8 cellular contexts compared by ENCODE assay signal in the genomic region with DNA sequence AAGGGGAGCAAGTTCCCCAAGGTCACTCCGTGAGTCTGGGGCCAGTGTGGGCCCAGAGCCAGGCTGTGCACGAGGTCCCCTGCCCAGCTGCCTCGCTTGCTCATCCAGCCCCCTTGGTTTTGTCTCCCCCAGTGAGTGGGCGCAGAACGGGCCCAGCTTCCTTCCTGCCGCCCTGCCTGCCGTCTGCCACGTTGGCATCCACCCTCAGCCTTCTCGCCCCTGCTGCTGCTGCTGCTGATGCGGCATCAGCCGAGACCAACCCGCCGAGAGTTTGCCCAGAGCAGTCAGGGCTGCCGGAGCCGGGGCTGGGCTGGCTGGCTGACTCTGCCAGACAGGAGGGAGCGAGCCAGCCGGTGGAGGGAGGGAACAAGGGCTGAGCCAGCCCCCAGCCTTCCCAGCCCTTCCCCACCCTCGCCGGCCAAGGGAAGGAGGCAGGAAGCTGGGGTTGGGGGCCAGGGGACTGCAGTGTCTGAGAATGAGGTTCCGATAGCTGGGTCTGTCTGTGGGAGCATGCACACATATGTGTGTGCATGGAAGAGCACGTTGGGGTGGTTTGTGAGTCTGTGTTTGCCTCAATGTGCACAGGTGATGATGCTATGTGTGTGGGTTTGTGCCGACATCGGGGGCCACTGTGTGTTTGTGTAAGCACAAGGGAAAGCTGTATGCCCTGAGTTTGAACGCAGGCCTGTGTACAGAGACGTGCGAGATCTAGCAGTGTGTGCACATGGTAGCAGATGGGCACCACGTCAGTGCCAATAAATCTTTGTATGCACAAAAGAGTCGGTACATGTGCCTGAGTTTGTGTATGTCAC. TPM values are rescaled to one million over a fixed set of nuclear protein-coding genes. Genes with fewer than 3 reads are reported as not detected.
DNase-seq lines count a peak whose midpoint lies in the region; ATAC-seq and TF ChIP-seq lines count a peak whose summit lies in the region.

No MANE protein-coding gene starts in this region.

- dilution Hi-C loops in mammary epithelial cell (cut with HindIII; ENCODE audit: low sequenced_read_pairs): no loop called here

- TF ChIP-seq CTCF in mammary epithelial cell (conservative IDR thresholded peaks at IDR 0.05 in 1 of 2, IDR thresholded peaks at IDR 0.05 in 1 of 2; ENCODE audit: extremely low read depth in 1 of 2, insufficient read depth in 1 of 2, low read depth in 1 of 2, low read length in 2 of 2): no peak
- TF ChIP-seq CTCF in transverse colon (IDR thresholded peaks at IDR 0.05): no peak
- TF ChIP-seq CTCF in A673 (conservative IDR thresholded peaks at IDR 0.05; ENCODE audit: low read depth, low read length): no peak

- H3K9me3 ChIP-seq in mammary epithelial cell (replicated peaks; ENCODE audit: insufficient read depth, low read length): no peaks in the 10 kb centered on the region
- no peaks in the 10 kb centered on the region for H3K9me3 ChIP-seq in transverse colon
- H3K9me3 ChIP-seq in A673 (ENCODE audit: low read depth, low read length, poor library complexity, severe bottlenecking): no peaks in the 10 kb centered on the region

- ATAC-seq in natural killer cell treated with Interleukin-12 subunit alpha and Interleukin-12 subunit beta and Interleukin-15 and Interleukin-18, amount 100 ng/mL, for 72 hours: peak; percentile 7 to 48
- no peak for ATAC-seq in GM18861 (IDR thresholded peaks at IDR 0.05; ENCODE audit: unreplicated experiment)

- peaks cover 0 to 14% of the 10 kb centered on the region in 2 donors for H3K27me3 Mint-ChIP-seq in natural killer cell treated with Interleukin-12 subunit alpha and Interleukin-12 subunit beta and Interleukin-15 and Interleukin-18, amount 100 ng/mL, for 72 hours

- H3K4me2 ChIP-seq in mammary epithelial cell (ENCODE audit: insufficient read depth, low read depth, low read length): peak overlapping the region; percentile 35

- H3K9ac ChIP-seq in mammary epithelial cell (ENCODE audit: insufficient read depth, low read length): peak overlapping the region; percentile 48

- 42% methylated on average over 14 of the region's 28 CpGs for WGBS in mammary epithelial cell (ENCODE audit: low coverage, missing lambda C conversion rate)
- 37 to 47% methylated on average over 3 to 28 of the region's 28 CpGs for WGBS in transverse colon (ENCODE audit: low coverage in 1 of 2), 2 donors

- no TSS peak for BruUV-seq in mammary epithelial cell (replicated peaks; lab: Mats Ljungman, UMichigan)
- BruUV-seq in A673 (replicated peaks; lab: Mats Ljungman, UMichigan): no TSS peak

- H3K27ac Mint-ChIP-seq in natural killer cell treated with Interleukin-12 subunit alpha and Interleukin-12 subunit beta and Interleukin-15 and Interleukin-18, amount 100 ng/mL, for 72 hours: peak overlapping the region; percentile 28 to 35

- TF ChIP-seq EP300 in transverse colon (IDR thresholded peaks at IDR 0.05; ENCODE audit: low read depth): no peak

- POLR2A ChIA-PET in A673 (lab: Charles Lee; ENCODE audit: low non-redundant PET): no interaction called here

- DNase-seq in activated CD4-positive, CD25-positive, alpha-beta regulatory T cell treated with anti-CD3 and anti-CD28 coated beads, Interleukin-2, amount 50 U/mL, for 72 hours: peak; percentile 42
- DNase-seq in mammary epithelial cell (no peak), transverse colon (no peak), A673 (ENCODE audit: low spot score) (no peak), HPDE6-E6E7 (ENCODE audit: extremely low spot score) (no peak), NCI-H2107 (lab: John Stamatoyannopoulos, UW) (no peak)
- DNase-seq in natural killer cell treated with Interleukin-12 subunit alpha and Interleukin-12 subunit beta and Interleukin-15 and Interleukin-18, amount 100 ng/mL, for 72 hours (ENCODE audit: low spot score): no peak

- H3K4me1 Mint-ChIP-seq in natural killer cell treated with Interleukin-12 subunit alpha and Interleukin-12 subunit beta and Interleukin-15 and Interleukin-18, amount 100 ng/mL, for 72 hours (ENCODE audit: low read depth in 2 of 2): peaks cover 21 to 26% of the 10 kb centered on the region in 2 donors

- H3K27ac ChIP-seq in mammary epithelial cell (ENCODE audit: insufficient read depth, low read depth, low read length): peak overlapping the region; percentile 75
- peak overlapping the region; percentile 41 to 91 (median 69) for H3K27ac ChIP-seq in transverse colon
- H3K27ac ChIP-seq in A673 (ENCODE audit: low read depth, low read length, poor library complexity, severe bottlenecking): no peak overlapping the region

- CTCF ChIA-PET in mammary epithelial cell (lab: Charles Lee; ENCODE audit: low non-redundant PET) (no interaction called here), A673 (lab: Charles Lee) (no interaction called here)

- H2AFZ ChIP-seq in mammary epithelial cell (ENCODE audit: low read depth, low read length): peak overlapping the region; percentile 48

- no peaks in the 10 kb centered on the region for H4K20me1 ChIP-seq in mammary epithelial cell (ENCODE audit: insufficient read depth, low read length)

- peaks cover 85% of the 10 kb centered on the region for H3K4me1 ChIP-seq in mammary epithelial cell (ENCODE audit: insufficient read depth, low read length)
- H3K4me1 ChIP-seq in transverse colon: peaks cover 58 to 96% (median 79%) of the 10 kb centered on the region in 4 donors
- peaks cover 42% of the 10 kb centered on the region for H3K4me1 ChIP-seq in A673 (ENCODE audit: insufficient read depth, low read length, poor library complexity, severe bottlenecking)

- H3K79me2 ChIP-seq in mammary epithelial cell (ENCODE audit: insufficient read depth, low read length): no peaks in the 10 kb centered on the region

- H3K27me3 ChIP-seq in mammary epithelial cell (ENCODE audit: insufficient read depth, low read length) (no peaks in the 10 kb centered on the region), transverse colon (no peaks in the 10 kb centered on the region), A673 (replicated peaks; ENCODE audit: insufficient read depth, low read depth, low read length, poor library complexity) (no peaks in the 10 kb centered on the region)

- no peaks in the 10 kb centered on the region for H3K36me3 ChIP-seq in mammary epithelial cell (ENCODE audit: insufficient read depth, low read length)
- no peaks in the 10 kb centered on the region for H3K36me3 ChIP-seq in transverse colon
- H3K36me3 ChIP-seq in A673 (ENCODE audit: insufficient read depth, low read length, poor library complexity, severe bottlenecking): no peaks in the 10 kb centered on the region

- no peaks in the 10 kb centered on the region for H3K36me3 Mint-ChIP-seq in natural killer cell treated with Interleukin-12 subunit alpha and Interleukin-12 subunit beta and Interleukin-15 and Interleukin-18, amount 100 ng/mL, for 72 hours

- no peaks in the 10 kb centered on the region for H3K9me3 Mint-ChIP-seq in natural killer cell treated with Interleukin-12 subunit alpha and Interleukin-12 subunit beta and Interleukin-15 and Interleukin-18, amount 100 ng/mL, for 72 hours

- in situ Hi-C loops in mammary epithelial cell (cut with MboI; ENCODE audit: low sequenced_read_pairs in 2 of 2): no loop called here
- in situ Hi-C loops in transverse colon (cut with MboI; ENCODE audit: low pct_ligation_motif_present in 1 of 4, low pct_unique_long_range_greater_than_20kb in 1 of 4, low sequenced_read_pairs in 3 of 4): no loop called here

- TF ChIP-seq POLR2A in transverse colon (IDR thresholded peaks at IDR 0.05): no peak

- peak overlapping the region; percentile 54 for H3K4me3 Mint-ChIP-seq in natural killer cell treated with Interleukin-12 subunit alpha and Interleukin-12 subunit beta and Interleukin-15 and Interleukin-18, amount 100 ng/mL, for 72 hours

- H3K4me3 ChIP-seq in mammary epithelial cell (replicated peaks in 1 of 3; ENCODE audit: insufficient read depth in 1 of 3, low read depth in 2 of 3, low read length in 3 of 3) (no peak overlapping the region), transverse colon (no peak overlapping the region), A673 (ENCODE audit: low read depth, low read length, poor library complexity, severe bottlenecking) (no peak overlapping the region)

- intact Hi-C loops in mammary epithelial cell (cut with micrococcal nuclease): loop anchor here (1.0 to 2.0 kb wide), 4 partner anchors 31 to 105 kb away; partner anchors contain the start of gene WASF2
- intact Hi-C loops in transverse colon (cut with DNase I; ENCODE audit: low total_unique reads): no loop called here
- intact Hi-C loops in A673 (cut with micrococcal nuclease; ENCODE audit: unreplicated experiment): no loop called here

RNA-seq across cellular contexts. Expression of gene WASF2, which starts 31.6 kb away (rescaled TPM):
- total RNA-seq in mammary epithelial cell (100 to 1,000 TPM in 1 of 2 donors, 10 to 100 TPM in 1; 32.2 to 138 TPM), transverse colon (100 to 1,000 TPM in 1 of 4 donors, 10 to 100 TPM in 3; 34.6 to 114 (median 60.9) TPM), A673 (2021) (131 and 133 TPM in 2 replicates)
- polyA plus RNA-seq in mammary epithelial cell: 58.1 TPM
- polyA minus RNA-seq in mammary epithelial cell: 246 TPM
- 100 to 1,000 TPM in 1 of 2 donors, 10 to 100 TPM in 1; 97.7 to 110 TPM for total RNA-seq in natural killer cell treated with Interleukin-12 subunit alpha and Interleukin-12 subunit beta and Interleukin-15 and Interleukin-18, amount 100 ng/mL, for 72 hours
